Comparison of ENCODE assay signal across 21 cellular contexts in genomic region chr18:80189197-80189865, GRCh38.
"Had no signal": no experiment of that assay in that cellular context is flagged by ENCODE, and none has a peak within 500 bp of the region (broad histone marks: within the 10 kb centered on the region; RNA-seq: fewer than 3 reads in every experiment).

No MANE protein-coding gene starts in this region.

- DNase-seq: IMR-90, Karpas-422, KG1, MG63, NCI-H1092, NCI-H1105 treated with DMSO at 0.1 percent for 48 hours, NCI-H1436, NCI-H187, NCI-H2029, NCI-H2081 treated with DMSO at 0.1 percent for 48 hours, NCI-H2171, NCI-H226, NCI-H446, NCI-H510A, NCI-H524 treated with DMSO at 0.1 percent for 48 hours, NCI-H69, NCI-H774, SHP77, SJCRH30 had no signal

- FAIRE-seq: HepG2 had no signal

- ATAC-seq: HepG2, SK-N-SH treated with all-trans-retinoic acid at 6 μM for 48 hours had no signal
